ENCODE assay signal across 26 cellular contexts in the genomic region with DNA sequence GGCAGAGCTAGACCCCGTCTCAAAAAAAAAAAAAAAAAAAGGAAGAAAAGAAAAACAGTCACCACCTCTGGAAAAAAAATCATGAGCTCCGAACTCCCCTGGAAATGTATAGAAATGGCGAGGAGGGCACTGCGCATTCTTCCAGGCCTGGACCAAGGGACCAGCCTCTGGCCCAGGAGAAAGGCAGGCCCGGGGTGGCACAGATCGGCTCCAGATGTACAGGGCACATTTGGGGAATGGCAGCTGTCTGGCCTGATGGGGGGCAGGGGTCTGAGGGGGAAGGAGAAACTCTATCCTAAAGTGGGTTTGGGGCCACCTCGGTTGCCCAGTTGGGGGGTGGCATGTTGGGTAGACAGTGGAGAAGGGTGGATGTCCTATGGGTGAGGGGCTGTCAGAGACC. TPM values are rescaled to one million over a fixed set of nuclear protein-coding genes. Genes with fewer than 3 reads are reported as not detected.
DNase-seq lines count a peak whose midpoint lies in the region; ATAC-seq and TF ChIP-seq lines count a peak whose summit lies in the region.
"Had no signal": no experiment of that assay in that cellular context is flagged by ENCODE, and none has a peak within 500 bp of the region (broad histone marks: within the 10 kb centered on the region; RNA-seq: fewer than 3 reads in every experiment).

No MANE protein-coding gene starts in this region.

- 64 to 76% methylated on average over 6 to 7 of the region's 7 CpGs for WGBS in lung, 2 donors

- H3K27ac ChIP-seq in BLaER1 treated with 17β-estradiol and CSF1 and Interleukin-3, amounts not matched to agents 10 nM and 100 nM: peak overlapping the region in 5 of 11 experiments; percentile 24 to 73 (median 65); a peak in 8 of 22 replicates
- H3K27ac ChIP-seq in lung (ENCODE audit: low read depth in 1 of 2, low read length in 1 of 2): peak overlapping the region; percentile 59 to 81
- peak overlapping the region; percentile 37 for H3K27ac ChIP-seq in subcutaneous abdominal adipose tissue (ENCODE audit: low read depth, low read length)
- H3K27ac ChIP-seq in breast epithelium: no peak overlapping the region
- H3K27ac ChIP-seq: foreskin keratinocyte, GM23248 had no signal

- no peak overlapping the region for H3K27ac Mint-ChIP-seq in T-helper 17 cell
- no peak overlapping the region for H3K27ac Mint-ChIP-seq in activated naive CD8-positive, alpha-beta T cell treated with anti-CD3 and anti-CD28 coated beads, Interleukin-2, amount 50 U/mL, for 24 hours
- H3K27ac Mint-ChIP-seq: activated B cell treated with CpG ODN at 0.5 μM for 24 hours; activated naive CD8-positive, alpha-beta T cell treated with anti-CD3 and anti-CD28 coated beads, Interleukin-2, amount 10 ng/mL, durations not matched to agents 7 days and 5 days; activated T-helper 2 cell treated with anti-CD3 and anti-CD28 coated beads, Interferon-gamma antibody, Interleukin-2, Interleukin-4, amounts not matched to agents 10 μg/mL and 5 μg/mL and 100 μg/mL, durations not matched to agents 14 hours and 24 hours and 36 hours had no signal

- H3K4me3 ChIP-seq in BLaER1 treated with 17β-estradiol and CSF1 and Interleukin-3, amounts not matched to agents 10 nM and 100 nM: peak overlapping the region in 7 of 10 experiments; percentile 34 to 63 (median 46); a peak in 9 of 20 replicates
- H3K4me3 ChIP-seq in lung: no peak overlapping the region
- H3K4me3 ChIP-seq in subcutaneous abdominal adipose tissue (ENCODE audit: low read depth in 1 of 5, low read length in 5 of 5): no peak overlapping the region
- no peak overlapping the region for H3K4me3 ChIP-seq in breast epithelium
- H3K4me3 ChIP-seq: GM23248, MG63, smooth muscle cell, testis had no signal

- H3K27me3 ChIP-seq in BLaER1 treated with 17β-estradiol and CSF1 and Interleukin-3, amounts not matched to agents 10 nM and 100 nM: peaks cover 0 to 55% (median 0%) of the 10 kb centered on the region in 11 experiments; a peak in 6 of 22 replicates
- H3K27me3 ChIP-seq in lung (ENCODE audit: control insufficient read depth, insufficient read depth): no peaks in the 10 kb centered on the region
- H3K27me3 ChIP-seq in subcutaneous abdominal adipose tissue (ENCODE audit: control insufficient read depth in 5 of 5, insufficient read depth in 4 of 5, low read length in 5 of 5): peaks cover 0 to 28% (median 20%) of the 10 kb centered on the region in 5 donors
- H3K27me3 ChIP-seq in breast epithelium: no peaks in the 10 kb centered on the region
- H3K27me3 ChIP-seq: MG63, testis had no signal

- H3K4me3 Mint-ChIP-seq in T-helper 17 cell: peak overlapping the region; percentile 19
- H3K4me3 Mint-ChIP-seq in activated naive CD8-positive, alpha-beta T cell treated with anti-CD3 and anti-CD28 coated beads, Interleukin-2, amount 50 U/mL, for 24 hours: no peak overlapping the region
- H3K4me3 Mint-ChIP-seq: activated B cell treated with CpG ODN at 0.5 μM for 24 hours; activated naive CD8-positive, alpha-beta T cell treated with anti-CD3 and anti-CD28 coated beads, Interleukin-2, amount 10 ng/mL, durations not matched to agents 7 days and 5 days; HFFc6 had no signal

- H3K9ac ChIP-seq in BLaER1 treated with 17β-estradiol and CSF1 and Interleukin-3, amounts not matched to agents 10 nM and 100 nM: peak overlapping the region in 4 of 11 experiments; percentile 48 to 65 (median 62); a peak in 8 of 22 replicates
- H3K9ac ChIP-seq in subcutaneous abdominal adipose tissue (ENCODE audit: low read length in 5 of 5): no peak overlapping the region
- H3K9ac ChIP-seq: GM23248 had no signal

- H3K4me1 ChIP-seq in BLaER1 treated with 17β-estradiol and CSF1 and Interleukin-3, amounts not matched to agents 10 nM and 100 nM: peaks cover 34 to 81% (median 72%) of the 10 kb centered on the region in 10 experiments
- H3K4me1 ChIP-seq in lung (ENCODE audit: control insufficient read depth in 2 of 2, insufficient read depth in 2 of 2, low read length in 2 of 2) (peaks cover 14 to 23% of the 10 kb centered on the region in 2 donors), subcutaneous abdominal adipose tissue (ENCODE audit: control insufficient read depth in 5 of 5, insufficient read depth in 5 of 5, low read length in 5 of 5) (peaks cover 2 to 47% (median 37%) of the 10 kb centered on the region in 5 donors), breast epithelium (peaks cover 0 to 8% of the 10 kb centered on the region in 2 donors)

- H3K4me2 ChIP-seq in BLaER1 treated with 17β-estradiol and CSF1 and Interleukin-3, amounts not matched to agents 10 nM and 100 nM: peak overlapping the region; percentile 78 to 98 (median 92)
- H3K4me2 ChIP-seq: smooth muscle cell had no signal

- H3K36me3 Mint-ChIP-seq in T-helper 17 cell (ENCODE audit: low read depth): peaks cover 6% of the 10 kb centered on the region
- H3K36me3 Mint-ChIP-seq in activated naive CD8-positive, alpha-beta T cell treated with anti-CD3 and anti-CD28 coated beads, Interleukin-2, amount 50 U/mL, for 24 hours (ENCODE audit: low read depth): no peaks in the 10 kb centered on the region
- H3K36me3 Mint-ChIP-seq: activated naive CD8-positive, alpha-beta T cell treated with anti-CD3 and anti-CD28 coated beads, Interleukin-2, amount 10 ng/mL, durations not matched to agents 7 days and 5 days had no signal

- DNase-seq in T-helper 17 cell: no peak
- DNase-seq in lung (ENCODE audit: low spot score): no peak
- DNase-seq in CD1c-positive myeloid dendritic cell (ENCODE audit: extremely low spot score): no peak
- DNase-seq in activated naive CD8-positive, alpha-beta T cell treated with anti-CD3 and anti-CD28 coated beads, Interleukin-2, amount 50 U/mL, for 24 hours: no peak
- no peak for DNase-seq in breast epithelium (ENCODE audit: low spot score in 2 of 2)
- DNase-seq in COLO668 (lab: John Stamatoyannopoulos, UW; ENCODE audit: unreplicated experiment): no peak
- DNase-seq: activated B cell treated with CpG ODN at 0.5 μM for 24 hours; activated CD8-positive, alpha-beta memory T cell treated with anti-CD3 and anti-CD28 coated beads, Interleukin-2, amount 50 U/mL, for 4 hours; activated naive CD8-positive, alpha-beta T cell treated with anti-CD3 and anti-CD28 coated beads, Interleukin-2, amount 10 ng/mL, durations not matched to agents 7 days and 5 days; cerebellar nuclear complex; foreskin keratinocyte; GM23248; HFFc6; hypothalamus; KBM-7; MG63; NCI-H1417 treated with DMSO at 0.1 percent for 48 hours; nucleus accumbens; SHP77 treated with DMSO at 0.1 percent for 48 hours; SW 1271 had no signal

- no peaks in the 10 kb centered on the region for H3K36me3 ChIP-seq in BLaER1 treated with 17β-estradiol and CSF1 and Interleukin-3, amounts not matched to agents 10 nM and 100 nM
- peaks cover 0 to 2% of the 10 kb centered on the region in 2 donors for H3K36me3 ChIP-seq in lung (ENCODE audit: control insufficient read depth in 2 of 2, insufficient read depth in 2 of 2, low read length in 2 of 2)
- no peaks in the 10 kb centered on the region for H3K36me3 ChIP-seq in subcutaneous abdominal adipose tissue (ENCODE audit: control insufficient read depth in 5 of 5, insufficient read depth in 5 of 5, low read length in 5 of 5)
- no peaks in the 10 kb centered on the region for H3K36me3 ChIP-seq in breast epithelium
- H3K36me3 ChIP-seq: MG63 had no signal

- no peaks in the 10 kb centered on the region for H3K9me3 Mint-ChIP-seq in activated naive CD8-positive, alpha-beta T cell treated with anti-CD3 and anti-CD28 coated beads, Interleukin-2, amount 50 U/mL, for 24 hours
- H3K9me3 Mint-ChIP-seq: activated B cell treated with CpG ODN at 0.5 μM for 24 hours; activated naive CD8-positive, alpha-beta T cell treated with anti-CD3 and anti-CD28 coated beads, Interleukin-2, amount 10 ng/mL, durations not matched to agents 7 days and 5 days; activated T-helper 2 cell treated with anti-CD3 and anti-CD28 coated beads, Interferon-gamma antibody, Interleukin-2, Interleukin-4, amounts not matched to agents 10 μg/mL and 5 μg/mL and 100 μg/mL, durations not matched to agents 14 hours and 24 hours and 36 hours; HFFc6 had no signal

- peaks cover 0 to 16% (median 0%) of the 10 kb centered on the region in 11 experiments; a peak in 3 of 22 replicates for H4K20me1 ChIP-seq in BLaER1 treated with 17β-estradiol and CSF1 and Interleukin-3, amounts not matched to agents 10 nM and 100 nM

- H3K9me3 ChIP-seq in BLaER1 treated with 17β-estradiol and CSF1 and Interleukin-3, amounts not matched to agents 10 nM and 100 nM (replicated peaks in 1 of 11): no peaks in the 10 kb centered on the region
- H3K9me3 ChIP-seq in T-helper 17 cell (ENCODE audit: control insufficient read depth, low read length, poor library complexity, severe bottlenecking): no peaks in the 10 kb centered on the region
- H3K9me3 ChIP-seq in lung (ENCODE audit: control insufficient read depth in 2 of 2, insufficient read depth in 1 of 2, low read length in 1 of 2): no peaks in the 10 kb centered on the region
- no peaks in the 10 kb centered on the region for H3K9me3 ChIP-seq in subcutaneous abdominal adipose tissue (ENCODE audit: control insufficient read depth in 5 of 5, low read length in 5 of 5)
- H3K9me3 ChIP-seq in breast epithelium: no peaks in the 10 kb centered on the region
- H3K9me3 ChIP-seq: MG63, testis had no signal

- H3K4me1 Mint-ChIP-seq in T-helper 17 cell: peaks cover 17% of the 10 kb centered on the region
- H3K4me1 Mint-ChIP-seq in activated naive CD8-positive, alpha-beta T cell treated with anti-CD3 and anti-CD28 coated beads, Interleukin-2, amount 50 U/mL, for 24 hours: peaks cover 8% of the 10 kb centered on the region
- H3K4me1 Mint-ChIP-seq: activated B cell treated with CpG ODN at 0.5 μM for 24 hours had no signal

- ATAC-seq in T-helper 17 cell: no peak
- no peak for ATAC-seq in lung (ENCODE audit: insufficient read depth, low FRiP score)
- ATAC-seq in activated naive CD8-positive, alpha-beta T cell treated with anti-CD3 and anti-CD28 coated beads, Interleukin-2, amount 50 U/mL, for 24 hours: no peak

- TF ChIP-seq POLR2A in breast epithelium (IDR thresholded peaks at IDR 0.05): no peak

- intact Hi-C loops in breast epithelium (cut with DNase I; ENCODE audit: low total_unique reads): no loop called here

- H3K27me3 Mint-ChIP-seq in T-helper 17 cell: peaks cover 52% of the 10 kb centered on the region
- peaks cover 31% of the 10 kb centered on the region for H3K27me3 Mint-ChIP-seq in activated naive CD8-positive, alpha-beta T cell treated with anti-CD3 and anti-CD28 coated beads, Interleukin-2, amount 50 U/mL, for 24 hours

- TF ChIP-seq CTCF in lung (IDR thresholded peaks at IDR 0.05; ENCODE audit: control extremely low read depth, extremely low read depth): no peak
- TF ChIP-seq CTCF in breast epithelium (IDR thresholded peaks at IDR 0.05): no peak

RNA-seq across cellular contexts. Expression of a gene that starts 46.0 kb away (rescaled TPM):
- under 1 TPM in 1 of 2 donors, not detected in 1; 0.27 TPM for total RNA-seq in T-helper 17 cell
- total RNA-seq in lung: 10 to 100 TPM; 31.8 to 88.0 TPM
- 10 to 100 TPM in 1 of 2 donors, 1 to 10 TPM in 1; 6.7 to 13.8 TPM for polyA plus RNA-seq in lung
- 10 to 100 TPM; 11.3 to 26.1 (median 25.9) TPM for total RNA-seq in breast epithelium
- total RNA-seq: activated B cell treated with CpG ODN at 0.5 μM for 24 hours, HT-29 had no signal

Comparison
In these comparisons a context has a peak if more than half of its experiments do, and no peak if none do; other contexts are left out.
1. H3K27ac ChIP-seq: peak in lung (2 of 2) and subcutaneous abdominal adipose tissue (single experiment); none in breast epithelium (0 of 2).
2. H3K4me3 ChIP-seq: peak in BLaER1 treated with 17β-estradiol and CSF1 and Interleukin-3, amounts not matched to agents 10 nM and 100 nM (7 of 10); none in lung (single experiment), subcutaneous abdominal adipose tissue (0 of 5) and breast epithelium (0 of 3).
3. RNA of a gene that starts 46.0 kb away (total RNA-seq): 31.8 to 88.0 TPM in lung and 11.3 to 26.1 TPM in breast epithelium; 0.27 TPM in T-helper 17 cell; every median in the first group is over 4 times any median in the second.